19 cellular contexts compared by ENCODE assay signal in the genomic region with DNA sequence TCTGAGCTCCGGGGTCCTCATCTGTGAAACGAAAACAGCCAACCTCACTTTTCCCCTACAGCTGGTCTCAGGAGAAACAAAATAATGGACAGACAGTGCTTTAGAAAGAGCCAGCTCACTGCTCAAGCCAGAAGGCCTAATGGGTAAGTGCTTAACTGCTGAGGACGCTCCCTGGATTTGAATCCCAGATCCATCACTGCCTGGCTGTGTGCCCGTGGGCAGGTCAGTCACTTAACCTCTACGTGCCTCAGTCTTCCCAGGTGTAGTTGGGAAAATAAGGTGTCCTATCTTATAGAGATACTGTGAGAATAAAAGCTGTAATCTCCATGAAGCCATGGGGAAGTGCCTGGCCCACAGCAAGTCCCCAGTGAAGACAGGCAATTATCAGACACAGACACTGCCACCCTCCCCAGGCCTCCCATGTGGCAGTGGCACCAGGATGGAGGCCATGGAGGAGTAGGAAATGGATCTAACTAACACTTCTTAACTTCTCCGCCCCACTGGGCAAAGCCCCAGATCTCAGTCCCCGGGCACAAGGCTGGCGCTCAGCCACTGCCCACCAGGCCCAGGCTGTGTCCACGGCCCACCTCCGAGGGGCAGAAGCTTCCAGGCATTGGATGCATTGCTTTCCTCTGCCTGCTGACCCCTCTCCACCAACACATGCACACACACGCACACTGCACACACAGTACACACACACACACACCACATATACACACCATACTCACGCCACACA. TPM values are rescaled to one million over a fixed set of nuclear protein-coding genes. Genes with fewer than 3 reads are reported as not detected.
DNase-seq lines count a peak whose midpoint lies in the region; ATAC-seq and TF ChIP-seq lines count a peak whose summit lies in the region.
"Had no signal": no experiment of that assay in that cellular context is flagged by ENCODE, and none has a peak within 500 bp of the region (broad histone marks: within the 10 kb centered on the region; RNA-seq: fewer than 3 reads in every experiment).

No MANE protein-coding gene starts in this region.

- H3K27me3 Mint-ChIP-seq in CD8-positive, alpha-beta memory T cell = no peaks in the 10 kb centered on the region
- H3K27me3 Mint-ChIP-seq in activated T-helper 17 cell treated with anti-CD3 and anti-CD28 coated beads, Interleukin-2, amount 50 U/mL, for 72 hours = no peaks in the 10 kb centered on the region
- H3K27me3 Mint-ChIP-seq in naive B cell (no peaks in the 10 kb centered on the region), progenitor cell of endocrine pancreas (no peaks in the 10 kb centered on the region)

- no peaks in the 10 kb centered on the region for H3K36me3 ChIP-seq in CD8-positive, alpha-beta memory T cell (ENCODE audit: insufficient read depth, low read length)

- no peak overlapping the region for H3K4me3 Mint-ChIP-seq in CD8-positive, alpha-beta memory T cell
- H3K4me3 Mint-ChIP-seq in activated T-helper 17 cell treated with anti-CD3 and anti-CD28 coated beads, Interleukin-2, amount 50 U/mL, for 72 hours = no peak overlapping the region
- peak overlapping the region in 6 of 8 donors; percentile 9 to 94 (median 77) for H3K4me3 Mint-ChIP-seq in naive B cell
- H3K4me3 Mint-ChIP-seq in progenitor cell of endocrine pancreas (ENCODE audit: low read depth) = no peak overlapping the region
- H3K4me3 Mint-ChIP-seq: CD14-positive monocyte had no signal

- H3K27me3 ChIP-seq in CD8-positive, alpha-beta memory T cell (ENCODE audit: insufficient read depth, low read length, poor library complexity, severe bottlenecking) = no peaks in the 10 kb centered on the region

- peaks cover 9% of the 10 kb centered on the region for H3K4me1 ChIP-seq in CD8-positive, alpha-beta memory T cell (ENCODE audit: insufficient read depth, low read length)

- peak overlapping the region in 5 of 8 donors; percentile 6 to 86 (median 63) for H3K27ac Mint-ChIP-seq in CD8-positive, alpha-beta memory T cell
- peak overlapping the region; percentile 8 for H3K27ac Mint-ChIP-seq in activated T-helper 17 cell treated with anti-CD3 and anti-CD28 coated beads, Interleukin-2, amount 50 U/mL, for 72 hours
- H3K27ac Mint-ChIP-seq in naive B cell (peak overlapping the region; percentile 55 to 94 (median 86)), progenitor cell of endocrine pancreas (no peak overlapping the region)

- no peak for TF ChIP-seq CTCF in progenitor cell of endocrine pancreas (IDR thresholded peaks at IDR 0.05; ENCODE audit: unreplicated experiment)

- CTCF ChIA-PET in CD8-positive, alpha-beta memory T cell (lab: Charles Lee) = interaction anchor here (1.0 to 24.4 kb wide), 3 partner anchors 14 to 162 kb away, joined by 3 to 1027 read pairs (median 95); no protein-coding TSS in a partner anchor

- no peak overlapping the region for H3K27ac ChIP-seq in CD8-positive, alpha-beta memory T cell (ENCODE audit: low read depth, low read length)
- H3K27ac ChIP-seq: A549, HL-60 had no signal

- DNase-seq in NCI-H2029 (lab: John Stamatoyannopoulos, UW) = peak; percentile 13
- no peak for DNase-seq in NCI-H2029 treated with DMSO at 0.1 percent for 48 hours (lab: John Stamatoyannopoulos, UW)
- no peak for DNase-seq in CD8-positive, alpha-beta memory T cell
- no peak for DNase-seq in naive B cell
- no peak for DNase-seq in progenitor cell of endocrine pancreas (ENCODE audit: low spot score, unreplicated experiment)
- DNase-seq in activated naive CD4-positive, alpha-beta T cell (lab: John Stamatoyannopoulos, UW) = no peak
- DNase-seq: activated CD4-positive, alpha-beta T cell treated with anti-CD3 and anti-CD28 coated beads, Interleukin-2, amount 50 U/mL, for 1 hour; aorta; DMS153; midbrain; stimulated activated CD4-positive, alpha-beta T cell treated with anti-CD3 and anti-CD28 coated beads, Interleukin-4, amount 100 ng/mL, for 24 hours had no signal

- peaks cover 0 to 8% (median 2%) of the 10 kb centered on the region in 3 donors for H3K36me3 Mint-ChIP-seq in CD8-positive, alpha-beta memory T cell
- no peaks in the 10 kb centered on the region for H3K36me3 Mint-ChIP-seq in activated T-helper 17 cell treated with anti-CD3 and anti-CD28 coated beads, Interleukin-2, amount 50 U/mL, for 72 hours (ENCODE audit: low read depth)
- H3K36me3 Mint-ChIP-seq in naive B cell = no peaks in the 10 kb centered on the region
- peaks cover 3% of the 10 kb centered on the region for H3K36me3 Mint-ChIP-seq in progenitor cell of endocrine pancreas (ENCODE audit: insufficient read depth)

- H3K9me3 ChIP-seq in CD8-positive, alpha-beta memory T cell (ENCODE audit: low read length) = no peaks in the 10 kb centered on the region
- H3K9me3 ChIP-seq: A549 had no signal

- H3K4me1 Mint-ChIP-seq in CD8-positive, alpha-beta memory T cell = peaks cover 24 to 55% (median 32%) of the 10 kb centered on the region in 3 donors
- H3K4me1 Mint-ChIP-seq in activated T-helper 17 cell treated with anti-CD3 and anti-CD28 coated beads, Interleukin-2, amount 50 U/mL, for 72 hours = peaks cover 19% of the 10 kb centered on the region
- H3K4me1 Mint-ChIP-seq in naive B cell (peaks cover 64 to 89% (median 73%) of the 10 kb centered on the region in 3 donors), progenitor cell of endocrine pancreas (ENCODE audit: low read depth) (peaks cover 7% of the 10 kb centered on the region)

- H3K9me3 Mint-ChIP-seq in CD8-positive, alpha-beta memory T cell = no peaks in the 10 kb centered on the region
- no peaks in the 10 kb centered on the region for H3K9me3 Mint-ChIP-seq in activated T-helper 17 cell treated with anti-CD3 and anti-CD28 coated beads, Interleukin-2, amount 50 U/mL, for 72 hours
- H3K9me3 Mint-ChIP-seq in naive B cell (no peaks in the 10 kb centered on the region), progenitor cell of endocrine pancreas (ENCODE audit: low read depth) (no peaks in the 10 kb centered on the region)

- no peak for ATAC-seq in activated T-helper 17 cell treated with anti-CD3 and anti-CD28 coated beads, Interleukin-2, amount 50 U/mL, for 72 hours (replicated peaks)
- ATAC-seq in naive B cell (ENCODE audit: low read depth in 2 of 2) (no peak), HG03097 (IDR thresholded peaks at IDR 0.05; ENCODE audit: low FRiP score, unreplicated experiment) (no peak)
- ATAC-seq: A549, HCT116 had no signal

- H3K4me3 ChIP-seq in CD8-positive, alpha-beta memory T cell (ENCODE audit: low read length) = no peak overlapping the region
- H3K4me3 ChIP-seq: A549, coronary artery, smooth muscle cell had no signal

- POLR2A ChIA-PET in CD8-positive, alpha-beta memory T cell (lab: Charles Lee) = no interaction called here

RNA-seq across cellular contexts. Expression of gene TP53I11, which starts 9.2 kb away (rescaled TPM):
- total RNA-seq in CD8-positive, alpha-beta memory T cell = 10 to 100 TPM; 16.9 to 18.1 TPM
- polyA plus RNA-seq in CD8-positive, alpha-beta memory T cell = 32.1 TPM
- 1 to 10 TPM; 3.8 to 6.4 TPM for total RNA-seq in activated T-helper 17 cell treated with anti-CD3 and anti-CD28 coated beads, Interleukin-2, amount 50 U/mL, for 72 hours
- 10 to 100 TPM; 29.7 to 68.5 (median 39.4) TPM for polyA plus RNA-seq in naive B cell (ENCODE audit: low read depth in 6 of 6)
- 71.8 and 82.8 TPM in 2 replicates for total RNA-seq in progenitor cell of endocrine pancreas

Comparison
In these comparisons a context has a peak if more than half of its experiments do, and no peak if none do; other contexts are left out.
1. H3K4me3 Mint-ChIP-seq: peak in naive B cell (6 of 8); none in CD8-positive, alpha-beta memory T cell (0 of 7), activated T-helper 17 cell treated with anti-CD3 and anti-CD28 coated beads, Interleukin-2, amount 50 U/mL, for 72 hours (single experiment) and progenitor cell of endocrine pancreas (single experiment).